ENCODE assay signal across 8 cellular contexts in genomic region chr10:103542764-103543616, GRCh38. TPM values are rescaled to one million over a fixed set of nuclear protein-coding genes. Genes with fewer than 3 reads are reported as not detected.
DNase-seq lines count a peak whose midpoint lies in the region; ATAC-seq and TF ChIP-seq lines count a peak whose summit lies in the region.

No MANE protein-coding gene starts in this region.

- H3K27ac Mint-ChIP-seq in WTC11, result peak overlapping the region; percentile 7

- H3K27me3 ChIP-seq in ACC112 (ENCODE audit: insufficient read depth, low read length), result peaks cover 16% of the 10 kb centered on the region
- no peaks in the 10 kb centered on the region for H3K27me3 ChIP-seq in endocrine pancreas (ENCODE audit: control insufficient read depth, insufficient read depth, low read length)
- no peaks in the 10 kb centered on the region for H3K27me3 ChIP-seq in thoracic aorta (replicated peaks; ENCODE audit: insufficient read depth)

- peaks cover 3% of the 10 kb centered on the region; the same call in 1 of the 2 replicates for H3K27me3 Mint-ChIP-seq in WTC11 (ENCODE audit: low read depth)

- H3K36me3 ChIP-seq in ACC112 (ENCODE audit: insufficient read depth, low read length), result no peaks in the 10 kb centered on the region
- no peaks in the 10 kb centered on the region for H3K36me3 ChIP-seq in endocrine pancreas (ENCODE audit: control insufficient read depth, insufficient read depth, low read length)
- H3K36me3 ChIP-seq in thoracic aorta, result no peaks in the 10 kb centered on the region

- peak; percentile 53; the same call in 1 of the 2 replicates for TF ChIP-seq CTCF in GM12875 (IDR thresholded peaks at IDR 0.05; ENCODE audit: borderline replicate concordance, insufficient read depth, low read depth, low read length)
- no peak for TF ChIP-seq CTCF in WTC11 (IDR thresholded peaks at IDR 0.05)
- TF ChIP-seq CTCF in thoracic aorta (IDR thresholded peaks at IDR 0.05), result no peak

- ATAC-seq in WTC11 (peak; percentile 89), thoracic aorta (ENCODE audit: insufficient number of reproducible peaks, low FRiP score, low read depth) (no peak), GM19463 (IDR thresholded peaks at IDR 0.05; ENCODE audit: unreplicated experiment) (no peak)

- no peaks in the 10 kb centered on the region for H3K79me2 ChIP-seq in ACC112 (ENCODE audit: control insufficient read depth, insufficient read depth, low read length, unreplicated experiment)

- no peaks in the 10 kb centered on the region for H3K36me3 Mint-ChIP-seq in WTC11

- no peaks in the 10 kb centered on the region for H3K9me3 ChIP-seq in endocrine pancreas (ENCODE audit: control insufficient read depth, low read length)
- H3K9me3 ChIP-seq in thoracic aorta, result no peaks in the 10 kb centered on the region

- peak; percentile 60 for DNase-seq in NCI-H1694 (lab: John Stamatoyannopoulos, UW)
- DNase-seq in WTC11 (ENCODE audit: low spot score), result peak; percentile 45
- DNase-seq in middle frontal gyrus (ENCODE audit: extremely low spot score, low spot score), result peak; percentile 53
- DNase-seq in thoracic aorta (ENCODE audit: low spot score), result no peak

- H3K9me3 Mint-ChIP-seq in WTC11, result 0 out of 2 replicates have a peak, but pooled peaks cover 5% of the 10 kb centered on the region

- CTCF ChIA-PET in WTC11 (lab: Charles Lee), result interaction anchor here (0.6 to 2.0 kb wide), 37 partner anchors 8 to 502 kb away, joined by 3 to 21 read pairs (median 5); partner anchors contain the start of gene NEURL1

- H3K4me1 ChIP-seq in ACC112 (ENCODE audit: control insufficient read depth, insufficient read depth, low read length, unreplicated experiment) (peaks cover 5% of the 10 kb centered on the region), endocrine pancreas (ENCODE audit: control insufficient read depth, insufficient read depth, low read length) (no peaks in the 10 kb centered on the region), thoracic aorta (ENCODE audit: control insufficient read depth in 1 of 2, low read depth in 2 of 2) (peaks cover 4 to 7% of the 10 kb centered on the region in 2 donors)

- H2AFZ ChIP-seq in ACC112 (ENCODE audit: low read length, unreplicated experiment), result peak overlapping the region; percentile 89

- POLR2A ChIA-PET in WTC11 (lab: Charles Lee), result no interaction called here

- peaks cover 16% of the 10 kb centered on the region for H3K4me1 Mint-ChIP-seq in WTC11

- H3K4me3 ChIP-seq in ACC112 (ENCODE audit: low read depth, low read length), result peak overlapping the region; percentile 74
- peak overlapping the region; percentile 37 for H3K4me3 ChIP-seq in GM12875 (ENCODE audit: low read depth, low read length)
- H3K4me3 ChIP-seq in endocrine pancreas (ENCODE audit: control insufficient read depth, insufficient read depth, low read length), result peak overlapping the region; percentile 32
- H3K4me3 ChIP-seq in thoracic aorta, result peak overlapping the region; percentile 70

- peak overlapping the region; percentile 25 for H3K9ac ChIP-seq in endocrine pancreas (ENCODE audit: control insufficient read depth, insufficient read depth, low read length)

- peak overlapping the region; percentile 59 for H3K4me3 Mint-ChIP-seq in WTC11

- no peak overlapping the region for H3K27ac ChIP-seq in ACC112 (ENCODE audit: low read depth, low read length)
- H3K27ac ChIP-seq in thoracic aorta, result no peak overlapping the region

TF ChIP-seq in WTC11, 78 proteins besides CTCF, POLR2A, EP300 and RAD21:
- no peak for TF ChIP-seq ZNF317 (CRISPR knock-in tag; IDR thresholded peaks at IDR 0.05; ENCODE audit: borderline replicate concordance, low read depth)
- no peak for TF ChIP-seq ATF3 (CRISPR knock-in tag; conservative IDR thresholded peaks at IDR 0.05)
- TF ChIP-seq ZMAT4 (CRISPR knock-in tag; IDR thresholded peaks at IDR 0.05), result no peak
- no peak for TF ChIP-seq CDX4 (CRISPR knock-in tag; IDR thresholded peaks at IDR 0.05; ENCODE audit: borderline replicate concordance)
- no peak for TF ChIP-seq ZNF425 (CRISPR knock-in tag; conservative IDR thresholded peaks at IDR 0.05)
- no peak for TF ChIP-seq JUN (CRISPR knock-in tag; IDR thresholded peaks at IDR 0.05)
- TF ChIP-seq PRDM15 (CRISPR knock-in tag; IDR thresholded peaks at IDR 0.05), result no peak
- no peak for TF ChIP-seq MXD4 (CRISPR knock-in tag; IDR thresholded peaks at IDR 0.05; ENCODE audit: borderline replicate concordance)
- TF ChIP-seq ZNF416 (CRISPR knock-in tag; IDR thresholded peaks at IDR 0.05), result no peak
- no peak for TF ChIP-seq NR2C2 (CRISPR knock-in tag; IDR thresholded peaks at IDR 0.05)

RNA-seq across cellular contexts. Expression of gene NEURL1, which starts 49.5 kb away (rescaled TPM):
- total RNA-seq in WTC11 (2021) (0.66 to 1.2 TPM (median 0.99 TPM) in 3 replicates), thoracic aorta (under 1 TPM in 1 of 2 donors, not detected in 1; 0.28 TPM)
